ENCODE assay signal across 1 cellular context in the genomic region with DNA sequence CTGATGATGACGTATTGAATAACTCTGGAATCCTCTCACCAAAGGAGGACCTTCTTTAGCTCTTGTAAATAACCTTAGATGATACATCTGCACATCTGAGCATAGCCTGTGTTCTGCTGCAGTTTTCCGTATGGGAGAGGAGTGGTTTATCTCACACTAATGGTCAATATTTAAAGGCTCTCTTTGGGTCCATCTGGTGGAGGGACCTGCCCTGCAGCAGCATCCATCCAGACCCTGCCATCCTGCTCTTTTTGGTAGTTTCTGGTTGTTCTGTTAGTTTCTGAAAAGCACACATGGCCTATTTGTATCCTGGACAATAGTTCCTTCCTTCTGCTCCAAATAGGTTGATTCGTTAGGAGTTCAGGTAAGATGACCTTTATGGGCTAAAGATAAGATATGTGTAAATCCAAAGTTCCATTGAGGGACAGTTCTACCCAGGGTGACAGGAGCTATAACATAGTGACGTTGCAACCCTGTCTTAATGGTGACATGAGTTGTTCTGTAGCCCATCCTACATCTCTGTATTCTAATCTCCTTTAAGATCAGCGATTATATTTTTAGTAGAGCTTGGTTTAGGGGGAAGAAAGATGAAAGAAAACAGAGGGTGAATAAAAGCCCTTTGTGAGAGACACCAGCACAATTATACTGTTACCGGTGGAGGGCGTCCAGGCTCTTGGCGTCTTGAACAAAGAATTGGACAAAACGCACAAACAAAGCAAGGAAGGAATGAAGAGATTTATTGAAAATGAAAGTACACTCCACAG.
TF ChIP-seq lines count a peak whose summit lies in the region.

No MANE protein-coding gene starts in this region.

TF ChIP-seq in IMR-90, 13 proteins besides CTCF, POLR2A, EP300 and RAD21 (continued from another document):
- TF ChIP-seq, protein P1, sequence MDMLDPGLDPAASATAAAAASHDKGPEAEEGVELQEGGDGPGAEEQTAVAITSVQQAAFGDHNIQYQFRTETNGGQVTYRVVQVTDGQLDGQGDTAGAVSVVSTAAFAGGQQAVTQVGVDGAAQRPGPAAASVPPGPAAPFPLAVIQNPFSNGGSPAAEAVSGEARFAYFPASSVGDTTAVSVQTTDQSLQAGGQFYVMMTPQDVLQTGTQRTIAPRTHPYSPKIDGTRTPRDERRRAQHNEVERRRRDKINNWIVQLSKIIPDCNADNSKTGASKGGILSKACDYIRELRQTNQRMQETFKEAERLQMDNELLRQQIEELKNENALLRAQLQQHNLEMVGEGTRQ (IDR thresholded peaks at IDR 0.05; ENCODE audit: low read depth, low read length): no peak
- TF ChIP-seq MAFK (IDR thresholded peaks at IDR 0.05; ENCODE audit: low read depth, low read length): no peak
- no peak for TF ChIP-seq CHD1 (IDR thresholded peaks at IDR 0.05; ENCODE audit: low read depth, low read length)
- TF ChIP-seq, protein P2, sequence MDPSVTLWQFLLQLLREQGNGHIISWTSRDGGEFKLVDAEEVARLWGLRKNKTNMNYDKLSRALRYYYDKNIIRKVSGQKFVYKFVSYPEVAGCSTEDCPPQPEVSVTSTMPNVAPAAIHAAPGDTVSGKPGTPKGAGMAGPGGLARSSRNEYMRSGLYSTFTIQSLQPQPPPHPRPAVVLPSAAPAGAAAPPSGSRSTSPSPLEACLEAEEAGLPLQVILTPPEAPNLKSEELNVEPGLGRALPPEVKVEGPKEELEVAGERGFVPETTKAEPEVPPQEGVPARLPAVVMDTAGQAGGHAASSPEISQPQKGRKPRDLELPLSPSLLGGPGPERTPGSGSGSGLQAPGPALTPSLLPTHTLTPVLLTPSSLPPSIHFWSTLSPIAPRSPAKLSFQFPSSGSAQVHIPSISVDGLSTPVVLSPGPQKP (IDR thresholded peaks at IDR 0.05; ENCODE audit: borderline replicate concordance, low read depth, low read length): no peak
- no peak for TF ChIP-seq FOS (IDR thresholded peaks at IDR 0.05; ENCODE audit: low read depth, low read length)
- no peak for TF ChIP-seq BHLHE40 (IDR thresholded peaks at IDR 0.05; ENCODE audit: low read depth, low read length)
- no peak for TF ChIP-seq SMC3 (IDR thresholded peaks at IDR 0.05; ENCODE audit: low read depth, low read length)
- TF ChIP-seq NFE2L2 (IDR thresholded peaks at IDR 0.05; ENCODE audit: low read depth, low read length): no peak
- TF ChIP-seq RFX5 (IDR thresholded peaks at IDR 0.05; ENCODE audit: low read depth, low read length): no peak
- TF ChIP-seq CEBPB (IDR thresholded peaks at IDR 0.05; ENCODE audit: low read depth, low read length): no peak
- TF ChIP-seq RCOR1 (IDR thresholded peaks at IDR 0.05; ENCODE audit: insufficient replicate concordance, low read length): no peak
- no peak for TF ChIP-seq MXI1 (IDR thresholded peaks at IDR 0.05; ENCODE audit: borderline replicate concordance, low read depth, low read length)
TF ChIP-seq in IMR-90: peak in this region for 0.
